8 cellular contexts compared by ENCODE assay signal in genomic region chr9:36597412-36598178, GRCh38. TPM values are rescaled to one million over a fixed set of nuclear protein-coding genes. Genes with fewer than 3 reads are reported as not detected.
DNase-seq lines count a peak whose midpoint lies in the region; ATAC-seq, FAIRE-seq and TF ChIP-seq lines count a peak whose summit lies in the region.

No MANE protein-coding gene starts in this region.

- DNase-seq in DND-41 (no peak), amniotic epithelial cell (ENCODE audit: low read depth) (peak; percentile 74), HepG2 (ENCODE audit: low spot score) (peak; percentile 58), sigmoid colon (no peak)
- no peak for DNase-seq in activated naive CD4-positive, alpha-beta T cell treated with Interleukin-2 at 50 U/mL for 16 hours

- H3K4me2 ChIP-seq in DND-41 (ENCODE audit: insufficient read depth, low read length) (no peak overlapping the region), HepG2 (ENCODE audit: low read depth, low read length) (no peak overlapping the region)

- H4K20me1 ChIP-seq in DND-41 (ENCODE audit: insufficient read depth, low read length) (peaks cover 6% of the 10 kb centered on the region; the same call in 1 of the 2 replicates), HepG2 (ENCODE audit: insufficient read depth, low read length) (peaks cover 3% of the 10 kb centered on the region; the same call in 1 of the 2 replicates)

- H3K4me1 ChIP-seq in DND-41 (ENCODE audit: insufficient read depth, low read length) = no peaks in the 10 kb centered on the region
- no peaks in the 10 kb centered on the region for H3K4me1 ChIP-seq in HepG2 (ENCODE audit: insufficient read depth, low read length)
- H3K4me1 ChIP-seq in sigmoid colon = peaks cover 0 to 6% (median 0%) of the 10 kb centered on the region in 4 donors

- POLR2A ChIA-PET in HepG2 (lab: Yijun Ruan, JAX) = no interaction called here

- intact Hi-C loops in HepG2 (cut with micrococcal nuclease; ENCODE audit: unreplicated experiment) (no loop called here), sigmoid colon (cut with DNase I) (no loop called here)

- no peak overlapping the region for H3K27ac ChIP-seq in DND-41 (ENCODE audit: low read length)
- H3K27ac ChIP-seq in HepG2 (ENCODE audit: extremely low read length, insufficient read depth, low read length) = no peak overlapping the region
- H3K27ac ChIP-seq in sigmoid colon = no peak overlapping the region

- H3K4me3 ChIP-seq in DND-41 (ENCODE audit: low read depth in 1 of 2, low read length in 2 of 2) (no peak overlapping the region), HepG2 (replicated peaks in 1 of 3; ENCODE audit: insufficient read depth in 1 of 3, low read depth in 2 of 3, low read length in 3 of 3) (no peak overlapping the region), sigmoid colon (no peak overlapping the region)

- peak; percentile 83 for FAIRE-seq in HepG2 (lab: Jason Lieb, UNC)

- H3K36me3 ChIP-seq in DND-41 (ENCODE audit: insufficient read depth, low read length) (peaks cover 88% of the 10 kb centered on the region), HepG2 (replicated peaks in 1 of 2; ENCODE audit: control insufficient read depth in 1 of 2, insufficient read depth in 2 of 2, low read length in 2 of 2) (peaks cover 11 to 38% of the 10 kb centered on the region in 2 experiments), sigmoid colon (no peaks in the 10 kb centered on the region)

- CTCF ChIA-PET in HepG2 (lab: Yijun Ruan, JAX; ENCODE audit: low intra/inter-chr PET ratio, low total read pairs) = interaction anchor here (2.0 kb wide), 1 partner anchor 131 kb away, joined by 7 read pairs; no protein-coding TSS in a partner anchor

- ATAC-seq in DND-41 (ENCODE audit: insufficient read depth, low read depth) (peak; percentile 53; the same call in 1 of the 3 replicates), HG03354 (IDR thresholded peaks at IDR 0.05; ENCODE audit: poor library complexity, severe bottlenecking, unreplicated experiment) (peak; percentile 60), HepG2 (peak; percentile 97), GM21619 (IDR thresholded peaks at IDR 0.05; ENCODE audit: unreplicated experiment) (no peak), GM21381 (IDR thresholded peaks at IDR 0.05; ENCODE audit: unreplicated experiment) (no peak)

- H3K79me2 ChIP-seq in DND-41 (ENCODE audit: insufficient read depth, low read length) (peaks cover 64% of the 10 kb centered on the region), HepG2 (ENCODE audit: insufficient read depth, low read length) (no peaks in the 10 kb centered on the region)

- H3K9ac ChIP-seq in DND-41 (ENCODE audit: low read depth, low read length) (no peak overlapping the region), HepG2 (ENCODE audit: insufficient read depth, low read depth, low read length) (no peak overlapping the region)

- H2AFZ ChIP-seq in DND-41 (ENCODE audit: low read depth, low read length) (no peak overlapping the region), HepG2 (ENCODE audit: low read length) (no peak overlapping the region)

- TF ChIP-seq EP300 in HepG2 (IDR thresholded peaks at IDR 0.05; ENCODE audit: low read depth in 2 of 2, low read length in 2 of 2) (no peak), HepG2 (CRISPR knock-in tag; IDR thresholded peaks at IDR 0.05; ENCODE audit: borderline replicate concordance) (no peak), sigmoid colon (IDR thresholded peaks at IDR 0.05) (no peak)

- TF ChIP-seq POLR2A in HepG2 (IDR thresholded peaks at IDR 0.05; ENCODE audit: insufficient read depth in 1 of 2, low read depth in 2 of 2, low read length in 2 of 2) (no peak), sigmoid colon (IDR thresholded peaks at IDR 0.05) (no peak)

- in situ Hi-C loops in HepG2 (cut with HindIII; ENCODE audit: extremely low pct_ligation_motif_present, low pct_unique_long_range_greater_than_20kb) = no loop called here

- H3K9me3 ChIP-seq in DND-41 (ENCODE audit: insufficient read depth, low read length, severe bottlenecking) (no peaks in the 10 kb centered on the region), HepG2 (ENCODE audit: low read length) (no peaks in the 10 kb centered on the region), sigmoid colon (no peaks in the 10 kb centered on the region)

- 0 out of 2 replicates have a peak, but pooled peaks have one; percentile 13 for TF ChIP-seq RAD21 in HepG2 (CRISPR knock-in tag; IDR thresholded peaks at IDR 0.05)

- H3K27me3 ChIP-seq in DND-41 (ENCODE audit: insufficient read depth, low read length, poor library complexity) = no peaks in the 10 kb centered on the region
- H3K27me3 ChIP-seq in HepG2 (ENCODE audit: control insufficient read depth in 1 of 2, insufficient read depth in 2 of 2, low read length in 2 of 2) = no peaks in the 10 kb centered on the region
- H3K27me3 ChIP-seq in sigmoid colon = no peaks in the 10 kb centered on the region

- 98% methylated on average over 2 of the region's 2 CpGs for WGBS in HepG2 (ENCODE audit: low lambda C conversion rate)
- WGBS in sigmoid colon, 2 donors = 86 to 91% methylated on average over 2 of the region's 2 CpGs

- TF ChIP-seq CTCF in DND-41 (IDR thresholded peaks at IDR 0.05; ENCODE audit: borderline replicate concordance, extremely low read depth, low read length, poor library complexity, severe bottlenecking) = peak; percentile 50
- TF ChIP-seq CTCF in HepG2 (CRISPR knock-in tag; IDR thresholded peaks at IDR 0.05) = peak; percentile 49
- peak in 2 of 4 experiments; percentile 23 to 33 for TF ChIP-seq CTCF in sigmoid colon (IDR thresholded peaks at IDR 0.05)

- no TSS peak for BruUV-seq in HepG2 (replicated peaks; lab: Mats Ljungman, UMichigan)

TF ChIP-seq in HepG2, 621 proteins besides CTCF, POLR2A, EP300 and RAD21:
- TF ChIP-seq FOXA1 (IDR thresholded peaks at IDR 0.05) (no peak), FOXA1 (CRISPR knock-in tag; IDR thresholded peaks at IDR 0.05) (peak; percentile 81), MAFF (IDR thresholded peaks at IDR 0.05; ENCODE audit: low read depth, low read length) (peak; percentile 77), MLX (CRISPR knock-in tag; IDR thresholded peaks at IDR 0.05) (no peak), MAFK (conservative IDR thresholded peaks at IDR 0.05 in 1 of 2, IDR thresholded peaks at IDR 0.05 in 1 of 2; ENCODE audit: low read length in 2 of 2) (peak; percentile 71), SMC3 (IDR thresholded peaks at IDR 0.05; ENCODE audit: low read length) (peak; percentile 55), MIER2 (CRISPR knock-in tag; IDR thresholded peaks at IDR 0.05) (no peak), ZFP90 (CRISPR knock-in tag; IDR thresholded peaks at IDR 0.05; ENCODE audit: borderline replicate concordance) (no peak), ZNF441 (CRISPR knock-in tag; IDR thresholded peaks at IDR 0.05; ENCODE audit: borderline replicate concordance) (no peak), TARDBP (CRISPR knock-in tag; IDR thresholded peaks at IDR 0.05) (no peak), STAG1 (CRISPR knock-in tag; IDR thresholded peaks at IDR 0.05) (0 out of 2 replicates have a peak, but pooled peaks have one; percentile 11), SAFB2 (CRISPR knock-in tag; IDR thresholded peaks at IDR 0.05; ENCODE audit: borderline replicate concordance, low read depth) (no peak), BORCS8-MEF2B (CRISPR knock-in tag; IDR thresholded peaks at IDR 0.05) (no peak), FOXA3 (CRISPR knock-in tag; IDR thresholded peaks at IDR 0.05) (0 out of 2 replicates have a peak, but pooled peaks have one; percentile 21)

RNA-seq across cellular contexts. Expression of gene MELK, which starts 24.9 kb away (rescaled TPM):
- 50.4 and 59.1 TPM in 2 replicates for total RNA-seq in HepG2 (2016; rRNA removed; fragmentation: Illumina TruSeq; extraction: Trizol)
- 13.2 and 15.7 TPM in 2 replicates for total RNA-seq in HepG2 (2016; cell fraction: cytosol; rRNA removed; fragmentation: Illumina TruSeq; extraction: Trizol; ENCODE audit: low read depth)
- total RNA-seq in HepG2 (2016; cell fraction: insoluble cytoplasmic fraction; rRNA removed; fragmentation: Illumina TruSeq; extraction: Trizol) = 47.2 and 60.4 TPM in 2 replicates
- 24.2 and 27.3 TPM in 2 replicates for total RNA-seq in HepG2 (2016; cell fraction: membrane; rRNA removed; fragmentation: Illumina TruSeq; extraction: Trizol)
- 30.5 and 34.0 TPM in 2 replicates for total RNA-seq in HepG2 (2016; cell fraction: nucleus; rRNA removed; fragmentation: Illumina TruSeq; extraction: Trizol)
- 9.0 and 16.7 TPM in 2 replicates for polyA plus RNA-seq in HepG2 (2011; rRNA removed)
- 7.3 and 7.8 TPM in 2 replicates for polyA plus RNA-seq in HepG2 (2011; cell fraction: cytosol; rRNA removed)
- polyA plus RNA-seq in HepG2 (2011; cell fraction: nucleus; rRNA removed) = 4.2 and 5.8 TPM in 2 replicates
- 6.8 and 12.4 TPM in 2 replicates for polyA plus RNA-seq in HepG2 (2012)
- polyA plus RNA-seq in HepG2 (2016; cell fraction: cytosol; fragmentation: Illumina TruSeq; extraction: Trizol; ENCODE audit: low read depth) = 3.9 and 4.1 TPM in 2 replicates
- 51.4 and 54.8 TPM in 2 replicates for polyA plus RNA-seq in HepG2 (2016; cell fraction: insoluble cytoplasmic fraction; fragmentation: Illumina TruSeq; extraction: Trizol; ENCODE audit: low read depth)
- polyA plus RNA-seq in HepG2 (2016; cell fraction: membrane; fragmentation: Illumina TruSeq; extraction: Trizol; ENCODE audit: low read depth) = 11.6 and 11.9 TPM in 2 replicates
- polyA plus RNA-seq in HepG2 (2016; cell fraction: nucleus; fragmentation: Illumina TruSeq; extraction: Trizol; ENCODE audit: insufficient read depth, low read depth) = 38.6 and 40.3 TPM in 2 replicates
- 3.1 and 16.5 TPM in 2 replicates for polyA minus RNA-seq in HepG2 (2011; rRNA and poly(A)+ RNA removed; ENCODE audit: low replicate concordance)
- 10.1 and 12.9 TPM in 2 replicates for polyA minus RNA-seq in HepG2 (2011; cell fraction: cytosol; rRNA and poly(A)+ RNA removed)
- polyA minus RNA-seq in HepG2 (2011; cell fraction: nucleus; rRNA and poly(A)+ RNA removed) = 10.4 and 11.7 TPM in 2 replicates
- total RNA-seq in sigmoid colon = 1 to 10 TPM in 1 of 4 donors, not detected in 3; 1.2 TPM
- 10 to 100 TPM in 1 of 3 donors, 1 to 10 TPM in 2; 1.8 to 10.8 (median 5.8) TPM for polyA plus RNA-seq in sigmoid colon

Comparison
In these comparisons a context has a peak if more than half of its experiments do, and no peak if none do; other contexts are left out.
1. ATAC-seq: peak in DND-41 (single experiment), HG03354 (single experiment) and HepG2 (single experiment); none in GM21619 (single experiment) and GM21381 (single experiment).
2. DNase-seq: peak in amniotic epithelial cell (single experiment) and HepG2 (single experiment); none in DND-41 (single experiment), sigmoid colon (single experiment) and activated naive CD4-positive, alpha-beta T cell treated with Interleukin-2 at 50 U/mL for 16 hours (single experiment).
3. RNA of gene MELK, which starts 24.9 kb away (total RNA-seq): 13.2 to 60.4 TPM in HepG2; 1.2 TPM in sigmoid colon; every median in the first group is over 4 times any median in the second.